ENCODE assay signal across 1 cellular context in the genomic region with DNA sequence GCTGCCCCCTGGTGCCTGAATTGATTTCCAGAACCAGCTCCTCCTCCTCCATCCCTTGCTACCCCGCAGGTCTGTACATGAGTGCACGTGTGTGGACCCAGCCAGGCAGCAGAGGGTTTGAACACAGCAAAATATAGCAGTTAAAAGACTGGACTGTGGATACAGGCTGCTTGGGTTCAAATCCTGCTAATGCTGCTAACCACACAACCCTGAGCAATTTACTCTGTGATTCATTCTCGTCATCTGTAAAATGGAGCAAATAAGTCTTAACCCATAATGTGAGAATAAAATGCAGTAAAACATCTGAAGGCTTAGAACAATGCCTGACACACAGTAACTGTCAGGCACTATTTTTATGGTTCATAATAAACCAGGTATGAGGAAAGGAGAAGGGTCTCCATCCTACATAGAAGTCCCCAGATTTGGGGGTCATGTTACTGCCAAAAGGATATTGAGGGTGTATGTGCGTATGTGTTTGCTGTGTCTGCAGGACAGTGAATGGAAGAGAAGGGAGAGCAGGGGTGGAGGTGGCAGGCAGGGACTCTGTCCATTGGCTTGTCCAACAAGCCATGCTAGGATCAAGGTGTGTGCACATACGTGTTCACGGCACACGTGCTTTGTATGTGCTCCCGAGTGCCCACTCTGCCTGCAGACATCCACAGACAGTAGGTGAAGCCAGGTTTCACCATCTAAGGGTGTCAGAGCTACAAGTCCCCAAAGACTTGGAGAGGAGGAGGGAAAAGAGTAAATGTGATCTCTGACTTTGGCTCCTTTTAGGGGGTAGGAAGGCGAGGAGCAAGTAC.
TF ChIP-seq lines count a peak whose summit lies in the region.

No MANE protein-coding gene starts in this region.

TF ChIP-seq in GM23338, 12 proteins besides CTCF, POLR2A, EP300 and RAD21 (continued from another document):
- TF ChIP-seq, protein P1, sequence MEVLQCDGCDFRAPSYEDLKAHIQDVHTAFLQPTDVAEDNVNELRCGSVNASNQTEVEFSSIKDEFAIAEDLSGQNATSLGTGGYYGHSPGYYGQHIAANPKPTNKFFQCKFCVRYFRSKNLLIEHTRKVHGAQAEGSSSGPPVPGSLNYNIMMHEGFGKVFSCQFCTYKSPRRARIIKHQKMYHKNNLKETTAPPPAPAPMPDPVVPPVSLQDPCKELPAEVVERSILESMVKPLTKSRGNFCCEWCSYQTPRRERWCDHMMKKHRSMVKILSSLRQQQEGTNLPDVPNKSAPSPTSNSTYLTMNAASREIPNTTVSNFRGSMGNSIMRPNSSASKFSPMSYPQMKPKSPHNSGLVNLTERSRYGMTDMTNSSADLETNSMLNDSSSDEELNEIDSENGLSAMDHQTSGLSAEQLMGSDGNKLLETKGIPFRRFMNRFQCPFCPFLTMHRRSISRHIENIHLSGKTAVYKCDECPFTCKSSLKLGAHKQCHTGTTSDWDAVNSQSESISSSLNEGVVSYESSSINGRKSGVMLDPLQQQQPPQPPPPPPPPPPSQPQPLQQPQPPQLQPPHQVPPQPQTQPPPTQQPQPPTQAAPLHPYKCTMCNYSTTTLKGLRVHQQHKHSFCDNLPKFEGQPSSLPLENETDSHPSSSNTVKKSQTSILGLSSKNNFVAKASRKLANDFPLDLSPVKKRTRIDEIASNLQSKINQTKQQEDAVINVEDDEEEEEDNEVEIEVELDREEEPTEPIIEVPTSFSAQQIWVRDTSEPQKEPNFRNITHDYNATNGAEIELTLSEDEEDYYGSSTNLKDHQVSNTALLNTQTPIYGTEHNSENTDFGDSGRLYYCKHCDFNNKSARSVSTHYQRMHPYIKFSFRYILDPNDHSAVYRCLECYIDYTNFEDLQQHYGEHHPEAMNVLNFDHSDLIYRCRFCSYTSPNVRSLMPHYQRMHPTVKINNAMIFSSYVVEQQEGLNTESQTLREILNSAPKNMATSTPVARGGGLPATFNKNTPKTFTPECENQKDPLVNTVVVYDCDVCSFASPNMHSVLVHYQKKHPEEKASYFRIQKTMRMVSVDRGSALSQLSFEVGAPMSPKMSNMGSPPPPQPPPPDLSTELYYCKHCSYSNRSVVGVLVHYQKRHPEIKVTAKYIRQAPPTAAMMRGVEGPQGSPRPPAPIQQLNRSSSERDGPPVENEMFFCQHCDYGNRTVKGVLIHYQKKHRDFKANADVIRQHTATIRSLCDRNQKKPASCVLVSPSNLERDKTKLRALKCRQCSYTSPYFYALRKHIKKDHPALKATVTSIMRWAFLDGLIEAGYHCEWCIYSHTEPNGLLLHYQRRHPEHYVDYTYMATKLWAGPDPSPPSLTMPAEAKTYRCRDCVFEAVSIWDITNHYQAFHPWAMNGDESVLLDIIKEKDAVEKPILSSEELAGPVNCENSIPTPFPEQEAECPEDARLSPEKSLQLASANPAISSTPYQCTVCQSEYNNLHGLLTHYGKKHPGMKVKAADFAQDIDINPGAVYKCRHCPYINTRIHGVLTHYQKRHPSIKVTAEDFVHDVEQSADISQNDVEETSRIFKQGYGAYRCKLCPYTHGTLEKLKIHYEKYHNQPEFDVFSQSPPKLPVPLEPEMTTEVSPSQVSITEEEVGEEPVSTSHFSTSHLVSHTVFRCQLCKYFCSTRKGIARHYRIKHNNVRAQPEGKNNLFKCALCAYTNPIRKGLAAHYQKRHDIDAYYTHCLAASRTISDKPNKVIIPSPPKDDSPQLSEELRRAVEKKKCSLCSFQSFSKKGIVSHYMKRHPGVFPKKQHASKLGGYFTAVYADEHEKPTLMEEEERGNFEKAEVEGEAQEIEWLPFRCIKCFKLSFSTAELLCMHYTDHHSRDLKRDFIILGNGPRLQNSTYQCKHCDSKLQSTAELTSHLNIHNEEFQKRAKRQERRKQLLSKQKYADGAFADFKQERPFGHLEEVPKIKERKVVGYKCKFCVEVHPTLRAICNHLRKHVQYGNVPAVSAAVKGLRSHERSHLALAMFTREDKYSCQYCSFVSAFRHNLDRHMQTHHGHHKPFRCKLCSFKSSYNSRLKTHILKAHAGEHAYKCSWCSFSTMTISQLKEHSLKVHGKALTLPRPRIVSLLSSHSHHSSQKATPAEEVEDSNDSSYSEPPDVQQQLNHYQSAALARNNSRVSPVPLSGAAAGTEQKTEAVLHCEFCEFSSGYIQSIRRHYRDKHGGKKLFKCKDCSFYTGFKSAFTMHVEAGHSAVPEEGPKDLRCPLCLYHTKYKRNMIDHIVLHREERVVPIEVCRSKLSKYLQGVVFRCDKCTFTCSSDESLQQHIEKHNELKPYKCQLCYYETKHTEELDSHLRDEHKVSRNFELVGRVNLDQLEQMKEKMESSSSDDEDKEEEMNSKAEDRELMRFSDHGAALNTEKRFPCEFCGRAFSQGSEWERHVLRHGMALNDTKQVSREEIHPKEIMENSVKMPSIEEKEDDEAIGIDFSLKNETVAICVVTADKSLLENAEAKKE (CRISPR knock-in tag; IDR thresholded peaks at IDR 0.05), result no peak
- TF ChIP-seq ZNF114 (CRISPR knock-in tag; IDR thresholded peaks at IDR 0.05) (no peak), POLR2AphosphoS5 (IDR thresholded peaks at IDR 0.05; ENCODE audit: low read depth) (no peak), CREB1 (CRISPR knock-in tag; IDR thresholded peaks at IDR 0.05; ENCODE audit: low read depth) (no peak), ZNF331 (CRISPR knock-in tag; IDR thresholded peaks at IDR 0.05; ENCODE audit: low read depth) (no peak), STAT1 (IDR thresholded peaks at IDR 0.05; ENCODE audit: unreplicated experiment) (no peak)
- TF ChIP-seq, protein P2, sequence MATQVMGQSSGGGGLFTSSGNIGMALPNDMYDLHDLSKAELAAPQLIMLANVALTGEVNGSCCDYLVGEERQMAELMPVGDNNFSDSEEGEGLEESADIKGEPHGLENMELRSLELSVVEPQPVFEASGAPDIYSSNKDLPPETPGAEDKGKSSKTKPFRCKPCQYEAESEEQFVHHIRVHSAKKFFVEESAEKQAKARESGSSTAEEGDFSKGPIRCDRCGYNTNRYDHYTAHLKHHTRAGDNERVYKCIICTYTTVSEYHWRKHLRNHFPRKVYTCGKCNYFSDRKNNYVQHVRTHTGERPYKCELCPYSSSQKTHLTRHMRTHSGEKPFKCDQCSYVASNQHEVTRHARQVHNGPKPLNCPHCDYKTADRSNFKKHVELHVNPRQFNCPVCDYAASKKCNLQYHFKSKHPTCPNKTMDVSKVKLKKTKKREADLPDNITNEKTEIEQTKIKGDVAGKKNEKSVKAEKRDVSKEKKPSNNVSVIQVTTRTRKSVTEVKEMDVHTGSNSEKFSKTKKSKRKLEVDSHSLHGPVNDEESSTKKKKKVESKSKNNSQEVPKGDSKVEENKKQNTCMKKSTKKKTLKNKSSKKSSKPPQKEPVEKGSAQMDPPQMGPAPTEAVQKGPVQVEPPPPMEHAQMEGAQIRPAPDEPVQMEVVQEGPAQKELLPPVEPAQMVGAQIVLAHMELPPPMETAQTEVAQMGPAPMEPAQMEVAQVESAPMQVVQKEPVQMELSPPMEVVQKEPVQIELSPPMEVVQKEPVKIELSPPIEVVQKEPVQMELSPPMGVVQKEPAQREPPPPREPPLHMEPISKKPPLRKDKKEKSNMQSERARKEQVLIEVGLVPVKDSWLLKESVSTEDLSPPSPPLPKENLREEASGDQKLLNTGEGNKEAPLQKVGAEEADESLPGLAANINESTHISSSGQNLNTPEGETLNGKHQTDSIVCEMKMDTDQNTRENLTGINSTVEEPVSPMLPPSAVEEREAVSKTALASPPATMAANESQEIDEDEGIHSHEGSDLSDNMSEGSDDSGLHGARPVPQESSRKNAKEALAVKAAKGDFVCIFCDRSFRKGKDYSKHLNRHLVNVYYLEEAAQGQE (IDR thresholded peaks at IDR 0.05; ENCODE audit: unreplicated experiment), result no peak
